ENCODE assay signal across 14 cellular contexts in the genomic region with DNA sequence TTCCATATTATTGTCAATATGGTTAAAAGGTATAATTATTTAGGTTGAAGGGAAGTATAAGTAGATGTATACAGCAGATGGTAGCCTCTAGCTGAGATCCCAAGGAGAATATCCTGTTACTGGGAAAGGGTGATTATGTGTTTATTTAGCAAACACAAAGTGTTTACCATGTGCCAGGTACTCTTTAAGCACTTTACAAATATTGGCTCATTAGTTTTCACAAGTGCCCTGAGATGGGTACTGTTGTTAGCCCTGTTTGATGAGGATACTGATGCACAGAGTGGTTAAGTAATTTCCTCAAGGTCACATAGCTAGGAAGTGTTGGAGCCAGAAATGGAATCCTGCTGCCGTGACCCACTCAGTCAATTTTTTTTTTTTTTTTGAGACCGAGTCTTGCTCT. TPM values are rescaled to one million over a fixed set of nuclear protein-coding genes. Genes with fewer than 3 reads are reported as not detected.
"Had no signal": no experiment of that assay in that cellular context is flagged by ENCODE, and none has a peak within 500 bp of the region (broad histone marks: within the 10 kb centered on the region; RNA-seq: fewer than 3 reads in every experiment).

No MANE protein-coding gene starts in this region.

RNA-seq across cellular contexts. Expression of a gene that starts 48.1 kb away (rescaled TPM):
- total RNA-seq: esophagus muscularis mucosa, fibroblast of villous mesenchyme, gastrocnemius medialis, heart right ventricle, liver, lung microvascular endothelial cell, occipital lobe, pancreas, progenitor cell of endocrine pancreas, right cardiac atrium, stomach, thoracic aorta, transverse colon, ureter had no signal
